ENCODE assay signal across 14 cellular contexts in genomic region chr6:81940451-81940850, GRCh38.
"Had no signal": no experiment of that assay in that cellular context is flagged by ENCODE, and none has a peak within 500 bp of the region (broad histone marks: within the 10 kb centered on the region; RNA-seq: fewer than 3 reads in every experiment).

No MANE protein-coding gene starts in this region.

- H3K36me3 Mint-ChIP-seq: immature natural killer cell; naive thymus-derived CD8-positive, alpha-beta T cell; stimulated activated naive B cell treated with anti-CD40 and anti-IgM and Interleukin-4, amounts not matched to agents 10 μg/mL and 1 μg/mL and 100 μg/mL, for 72 hours had no signal

- DNase-seq: activated CD4-positive, alpha-beta T cell treated with anti-CD3 and anti-CD28 coated beads for 48 hours; activated CD4-positive, CD25-positive, alpha-beta regulatory T cell; activated CD8-positive, alpha-beta T cell treated with anti-CD3 and anti-CD28 coated beads for 36 hours; activated naive CD4-positive, alpha-beta T cell treated with anti-CD3 and anti-CD28 coated beads for 36 hours; activated T-cell treated with anti-CD3 and anti-CD28 coated beads, Interleukin-2, amount 50 U/mL, for 1 hour; anterior cingulate cortex; immature natural killer cell; mesenchymal stem cell; naive thymus-derived CD8-positive, alpha-beta T cell; posterior cingulate gyrus; stimulated activated naive B cell treated with anti-CD40 and anti-IgM and Interleukin-4, amounts not matched to agents 10 μg/mL and 1 μg/mL and 100 μg/mL, for 72 hours; T1000; thyroid gland; uterus had no signal

- H3K27ac Mint-ChIP-seq: activated CD8-positive, alpha-beta T cell treated with anti-CD3 and anti-CD28 coated beads for 36 hours; activated naive CD4-positive, alpha-beta T cell treated with anti-CD3 and anti-CD28 coated beads for 36 hours; immature natural killer cell; naive thymus-derived CD8-positive, alpha-beta T cell; stimulated activated naive B cell treated with anti-CD40 and anti-IgM and Interleukin-4, amounts not matched to agents 10 μg/mL and 1 μg/mL and 100 μg/mL, for 72 hours had no signal

- H3K27me3 Mint-ChIP-seq: activated CD8-positive, alpha-beta T cell treated with anti-CD3 and anti-CD28 coated beads for 36 hours; stimulated activated naive B cell treated with anti-CD40 and anti-IgM and Interleukin-4, amounts not matched to agents 10 μg/mL and 1 μg/mL and 100 μg/mL, for 72 hours had no signal

- H3K4me3 Mint-ChIP-seq: activated CD8-positive, alpha-beta T cell treated with anti-CD3 and anti-CD28 coated beads for 36 hours; activated naive CD4-positive, alpha-beta T cell treated with anti-CD3 and anti-CD28 coated beads for 36 hours; immature natural killer cell; naive thymus-derived CD8-positive, alpha-beta T cell; stimulated activated naive B cell treated with anti-CD40 and anti-IgM and Interleukin-4, amounts not matched to agents 10 μg/mL and 1 μg/mL and 100 μg/mL, for 72 hours had no signal

- H3K4me1 Mint-ChIP-seq: immature natural killer cell; naive thymus-derived CD8-positive, alpha-beta T cell; stimulated activated naive B cell treated with anti-CD40 and anti-IgM and Interleukin-4, amounts not matched to agents 10 μg/mL and 1 μg/mL and 100 μg/mL, for 72 hours had no signal
